10 cellular contexts compared by ENCODE assay signal in genomic region chr2:115168457-115168856, GRCh38.
"Had no signal": no experiment of that assay in that cellular context is flagged by ENCODE, and none has a peak within 500 bp of the region (broad histone marks: within the 10 kb centered on the region; RNA-seq: fewer than 3 reads in every experiment).

No MANE protein-coding gene starts in this region.

- FAIRE-seq: H54 had no signal

- H3K9ac ChIP-seq: GM23248 had no signal

- H3K4me3 Mint-ChIP-seq: GM23338, H9, HFFc6 had no signal

- H3K9me3 ChIP-seq: HAP-1 had no signal

- H3K4me3 ChIP-seq: GM23248, GM23338, HAP-1 had no signal

- H2AFZ ChIP-seq: GM23248, GM23338 had no signal

- DNase-seq: GM23248, GOT3, H7, H9, HCEC 1CT, HFFc6 had no signal

- H3K27ac Mint-ChIP-seq: GM23338, H9, HFFc6 had no signal

- ATAC-seq: GM23338, HCT116 had no signal

- H3K9me3 Mint-ChIP-seq: GM23338, H9 had no signal

- H3K36me3 ChIP-seq: HAP-1 had no signal

- H3K27ac ChIP-seq: GM23248 had no signal
